Comparison of ENCODE assay signal across 19 cellular contexts in the genomic region with DNA sequence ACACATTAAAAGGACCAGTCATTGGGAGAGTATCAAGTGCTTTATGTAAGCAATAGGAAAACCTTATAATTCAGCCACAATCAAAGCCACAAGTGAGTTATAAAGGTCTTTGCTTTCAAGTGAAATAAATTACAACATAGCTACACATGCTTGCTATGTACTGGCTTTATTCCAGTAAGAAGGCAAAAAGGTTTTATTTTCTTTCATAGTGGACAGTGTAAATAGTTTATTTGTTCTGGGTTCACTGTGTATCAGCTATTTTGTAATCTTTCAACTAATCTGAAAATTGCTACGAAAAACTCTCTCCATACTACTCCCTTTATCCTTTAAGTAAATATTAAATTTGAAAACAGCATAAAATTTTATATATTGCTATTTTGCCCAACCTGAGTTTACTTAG.
"Had no signal": no experiment of that assay in that cellular context is flagged by ENCODE, and none has a peak within 500 bp of the region (broad histone marks: within the 10 kb centered on the region; RNA-seq: fewer than 3 reads in every experiment).

No MANE protein-coding gene starts in this region.

- H3K36me3 Mint-ChIP-seq: activated CD4-positive, alpha-beta memory T cell treated with anti-CD3 and anti-CD28 coated beads for 36 hours; activated CD8-positive, alpha-beta memory T cell treated with anti-CD3 and anti-CD28 coated beads, Interleukin-2, amount 10 ng/mL, durations not matched to agents 7 days and 5 days; brain; naive thymus-derived CD4-positive, alpha-beta T cell; stimulated activated effector memory CD8-positive, alpha-beta T cell treated with anti-CD3 and anti-CD28 coated beads, Interleukin-12 subunit alpha, Interleukin-12 subunit beta, amount 100 ng/mL, for 72 hours had no signal

- H3K4me3 ChIP-seq: adrenal gland, coronary artery, gastroesophageal sphincter, heart right ventricle, tibial artery, uterus had no signal

- DNase-seq: activated CD4-positive, alpha-beta memory T cell treated with anti-CD3 and anti-CD28 coated beads for 36 hours; activated CD4-positive, alpha-beta T cell treated with anti-CD3 and anti-CD28 coated beads for 36 hours; activated CD8-positive, alpha-beta memory T cell treated with anti-CD3 and anti-CD28 coated beads, Interleukin-2, amount 10 ng/mL, durations not matched to agents 7 days and 5 days; activated effector memory CD4-positive, alpha-beta T cell treated with Interleukin-2 at 50 U/mL for 16 hours; activated naive CD4-positive, alpha-beta T cell treated with anti-CD3 and anti-CD28 coated beads, Interleukin-2, amount 50 U/mL, for 16 hours; activated T-cell treated with anti-CD3 and anti-CD28 coated beads, Interleukin-2, amount 50 U/mL, for 24 hours; adrenal gland; central memory CD4-positive, alpha-beta T cell; effector CD8-positive, alpha-beta T cell; heart right ventricle; left cardiac atrium; naive thymus-derived CD4-positive, alpha-beta T cell; T-helper 17 cell; tibial artery; uterus had no signal

- H3K4me1 Mint-ChIP-seq: activated CD4-positive, alpha-beta T cell treated with anti-CD3 and anti-CD28 coated beads for 36 hours; activated CD8-positive, alpha-beta memory T cell treated with anti-CD3 and anti-CD28 coated beads, Interleukin-2, amount 10 ng/mL, durations not matched to agents 7 days and 5 days; naive thymus-derived CD4-positive, alpha-beta T cell; stimulated activated effector memory CD8-positive, alpha-beta T cell treated with anti-CD3 and anti-CD28 coated beads, Interleukin-12 subunit alpha, Interleukin-12 subunit beta, amount 100 ng/mL, for 72 hours; T-helper 17 cell had no signal

- H3K9me3 Mint-ChIP-seq: brain had no signal

- H3K4me3 Mint-ChIP-seq: activated CD4-positive, alpha-beta memory T cell treated with anti-CD3 and anti-CD28 coated beads for 36 hours; activated CD4-positive, alpha-beta T cell treated with anti-CD3 and anti-CD28 coated beads for 36 hours; activated CD8-positive, alpha-beta memory T cell treated with anti-CD3 and anti-CD28 coated beads, Interleukin-2, amount 10 ng/mL, durations not matched to agents 7 days and 5 days; activated T-cell treated with anti-CD3 and anti-CD28 coated beads, Interleukin-2, amount 50 U/mL, for 24 hours; brain; naive thymus-derived CD4-positive, alpha-beta T cell; stimulated activated effector memory CD8-positive, alpha-beta T cell treated with anti-CD3 and anti-CD28 coated beads, Interleukin-12 subunit alpha, Interleukin-12 subunit beta, amount 100 ng/mL, for 72 hours; T-helper 17 cell had no signal

- H3K27me3 Mint-ChIP-seq: activated CD4-positive, alpha-beta memory T cell treated with anti-CD3 and anti-CD28 coated beads for 36 hours; activated CD4-positive, alpha-beta T cell treated with anti-CD3 and anti-CD28 coated beads for 36 hours; activated CD8-positive, alpha-beta memory T cell treated with anti-CD3 and anti-CD28 coated beads, Interleukin-2, amount 10 ng/mL, durations not matched to agents 7 days and 5 days; activated T-cell treated with anti-CD3 and anti-CD28 coated beads, Interleukin-2, amount 50 U/mL, for 24 hours; naive thymus-derived CD4-positive, alpha-beta T cell; T-helper 17 cell had no signal

- H3K27ac Mint-ChIP-seq: activated CD4-positive, alpha-beta memory T cell treated with anti-CD3 and anti-CD28 coated beads for 36 hours; activated CD4-positive, alpha-beta T cell treated with anti-CD3 and anti-CD28 coated beads for 36 hours; activated CD8-positive, alpha-beta memory T cell treated with anti-CD3 and anti-CD28 coated beads, Interleukin-2, amount 10 ng/mL, durations not matched to agents 7 days and 5 days; activated T-cell treated with anti-CD3 and anti-CD28 coated beads, Interleukin-2, amount 50 U/mL, for 24 hours; brain; naive thymus-derived CD4-positive, alpha-beta T cell; stimulated activated effector memory CD8-positive, alpha-beta T cell treated with anti-CD3 and anti-CD28 coated beads, Interleukin-12 subunit alpha, Interleukin-12 subunit beta, amount 100 ng/mL, for 72 hours; T-helper 17 cell had no signal
